ENCODE assay signal across 8 cellular contexts in the genomic region with DNA sequence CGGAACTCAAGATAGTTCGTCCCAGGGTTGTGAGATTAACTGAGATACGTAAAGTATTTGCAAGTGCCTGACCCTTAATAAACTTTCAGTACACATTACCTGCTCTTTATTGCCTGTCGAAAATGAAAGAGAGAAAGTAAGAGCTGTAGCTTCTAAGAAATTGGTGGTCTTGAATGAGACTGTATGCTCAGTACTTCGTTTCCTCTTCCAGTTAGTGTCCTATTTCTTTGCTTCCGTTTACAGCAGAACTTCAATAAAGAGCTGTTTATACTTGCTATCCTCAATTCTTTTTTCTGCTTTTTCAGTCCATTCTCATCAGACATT. TPM values are rescaled to one million over a fixed set of nuclear protein-coding genes. Genes with fewer than 3 reads are reported as not detected.
DNase-seq lines count a peak whose midpoint lies in the region; ATAC-seq and TF ChIP-seq lines count a peak whose summit lies in the region.

No MANE protein-coding gene starts in this region.

- DNase-seq in A673 (ENCODE audit: low spot score) (no peak), WTC11 (ENCODE audit: low spot score) (no peak), immature natural killer cell (no peak), suprapubic skin (ENCODE audit: low spot score in 2 of 2) (no peak), OCI-M2 (lab: John Stamatoyannopoulos, UW; ENCODE audit: unreplicated experiment) (no peak), DMS 273 treated with DMSO at 0.1 percent for 48 hours (lab: John Stamatoyannopoulos, UW) (no peak)

- peak overlapping the region; percentile 94; the same call in 1 of the 2 replicates for H3K27ac Mint-ChIP-seq in WTC11
- H3K27ac Mint-ChIP-seq in immature natural killer cell, result peak overlapping the region; percentile 90 to 99 (median 96)

- intact Hi-C loops in A673 (cut with micrococcal nuclease; ENCODE audit: unreplicated experiment), result loop anchor here (10.0 kb wide), 1 partner anchor 442 kb away; no protein-coding TSS in a partner anchor

- under 1% methylated on average over 6 of the region's 6 CpGs for WGBS in suprapubic skin

- H3K27me3 ChIP-seq in A673 (replicated peaks; ENCODE audit: insufficient read depth, low read depth, low read length, poor library complexity), result no peaks in the 10 kb centered on the region
- peaks cover 7% of the 10 kb centered on the region for H3K27me3 ChIP-seq in suprapubic skin

- H3K4me3 Mint-ChIP-seq in WTC11 (peak overlapping the region; percentile 98), immature natural killer cell (peak overlapping the region; percentile 95 to 99 (median 98))

- peaks cover 16% of the 10 kb centered on the region for H3K9me3 Mint-ChIP-seq in WTC11
- H3K9me3 Mint-ChIP-seq in immature natural killer cell, result no peaks in the 10 kb centered on the region

- POLR2A ChIA-PET in A673 (lab: Charles Lee; ENCODE audit: low non-redundant PET) (interaction anchor here (0.7 kb wide), 1 partner anchor 88 kb away, joined by 3 read pairs; no protein-coding TSS in a partner anchor), WTC11 (lab: Charles Lee) (interaction anchor here (0.8 kb wide), 1 partner anchor 1164 kb away, joined by 3 read pairs; no protein-coding TSS in a partner anchor)

- H3K27ac ChIP-seq in A673 (ENCODE audit: low read depth, low read length, poor library complexity, severe bottlenecking) (peak overlapping the region; percentile 80), suprapubic skin (peak overlapping the region; percentile 69)

- no peak for TF ChIP-seq CTCF in A673 (conservative IDR thresholded peaks at IDR 0.05; ENCODE audit: low read depth, low read length)
- TF ChIP-seq CTCF in WTC11 (IDR thresholded peaks at IDR 0.05), result no peak
- no peak for TF ChIP-seq CTCF in suprapubic skin (IDR thresholded peaks at IDR 0.05)

- no peak for TF ChIP-seq POLR2A in suprapubic skin (IDR thresholded peaks at IDR 0.05)

- no peaks in the 10 kb centered on the region; the same call in 1 of the 2 replicates for H3K27me3 Mint-ChIP-seq in WTC11 (ENCODE audit: low read depth)
- H3K27me3 Mint-ChIP-seq in immature natural killer cell (ENCODE audit: low read depth in 3 of 3), result peaks cover 7 to 17% (median 14%) of the 10 kb centered on the region in 3 donors

- TSS peak; percentile 65 for BruUV-seq in A673 (replicated peaks; lab: Mats Ljungman, UMichigan)

- H3K4me1 ChIP-seq in A673 (ENCODE audit: insufficient read depth, low read length, poor library complexity, severe bottlenecking) (peaks cover 10% of the 10 kb centered on the region), suprapubic skin (peaks cover 15% of the 10 kb centered on the region)

- TF ChIP-seq EP300 in suprapubic skin (IDR thresholded peaks at IDR 0.05), result no peak

- no peaks in the 10 kb centered on the region for H3K9me3 ChIP-seq in A673 (ENCODE audit: low read depth, low read length, poor library complexity, severe bottlenecking)
- H3K9me3 ChIP-seq in suprapubic skin, result no peaks in the 10 kb centered on the region

- H3K36me3 Mint-ChIP-seq in WTC11, result peaks cover 16% of the 10 kb centered on the region
- peaks cover 0 to 9% (median 0%) of the 10 kb centered on the region in 3 donors for H3K36me3 Mint-ChIP-seq in immature natural killer cell

- CTCF ChIA-PET in A673 (lab: Charles Lee), result no interaction called here
- CTCF ChIA-PET in WTC11 (lab: Charles Lee), result interaction anchor here (1.4 to 1.8 kb wide), 2 partner anchors 114 to 194 kb away, joined by 5 to 6 read pairs; no protein-coding TSS in a partner anchor

- ATAC-seq in GM18907 (IDR thresholded peaks at IDR 0.05; ENCODE audit: unreplicated experiment) (peak; percentile 75), HG03097 (IDR thresholded peaks at IDR 0.05; ENCODE audit: low FRiP score, unreplicated experiment) (peak; percentile 70), WTC11 (no peak)

- H3K36me3 ChIP-seq in A673 (ENCODE audit: insufficient read depth, low read length, poor library complexity, severe bottlenecking) (no peaks in the 10 kb centered on the region), suprapubic skin (no peaks in the 10 kb centered on the region)

- H3K4me3 ChIP-seq in A673 (ENCODE audit: low read depth, low read length, poor library complexity, severe bottlenecking) (peak overlapping the region; percentile 86), suprapubic skin (peak overlapping the region; percentile 77)

- H3K4me1 Mint-ChIP-seq in WTC11 (peaks cover 21% of the 10 kb centered on the region), immature natural killer cell (peaks cover 36 to 53% of the 10 kb centered on the region in 2 donors)

TF ChIP-seq in WTC11, 78 proteins besides CTCF, POLR2A, EP300 and RAD21:
- TF ChIP-seq OVOL2 (CRISPR knock-in tag; IDR thresholded peaks at IDR 0.05; ENCODE audit: borderline replicate concordance) (no peak), ELF4 (CRISPR knock-in tag; IDR thresholded peaks at IDR 0.05; ENCODE audit: low read depth) (no peak), ZNF671 (CRISPR knock-in tag; IDR thresholded peaks at IDR 0.05) (no peak), SP1 (CRISPR knock-in tag; conservative IDR thresholded peaks at IDR 0.05) (no peak), NR3C1 (CRISPR knock-in tag; conservative IDR thresholded peaks at IDR 0.05; ENCODE audit: low read depth) (no peak), ZNF317 (CRISPR knock-in tag; IDR thresholded peaks at IDR 0.05; ENCODE audit: borderline replicate concordance, low read depth) (no peak)
- TF ChIP-seq, protein P1, sequence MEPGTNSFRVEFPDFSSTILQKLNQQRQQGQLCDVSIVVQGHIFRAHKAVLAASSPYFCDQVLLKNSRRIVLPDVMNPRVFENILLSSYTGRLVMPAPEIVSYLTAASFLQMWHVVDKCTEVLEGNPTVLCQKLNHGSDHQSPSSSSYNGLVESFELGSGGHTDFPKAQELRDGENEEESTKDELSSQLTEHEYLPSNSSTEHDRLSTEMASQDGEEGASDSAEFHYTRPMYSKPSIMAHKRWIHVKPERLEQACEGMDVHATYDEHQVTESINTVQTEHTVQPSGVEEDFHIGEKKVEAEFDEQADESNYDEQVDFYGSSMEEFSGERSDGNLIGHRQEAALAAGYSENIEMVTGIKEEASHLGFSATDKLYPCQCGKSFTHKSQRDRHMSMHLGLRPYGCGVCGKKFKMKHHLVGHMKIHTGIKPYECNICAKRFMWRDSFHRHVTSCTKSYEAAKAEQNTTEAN (CRISPR knock-in tag; IDR thresholded peaks at IDR 0.05), result no peak
- TF ChIP-seq, protein P2, sequence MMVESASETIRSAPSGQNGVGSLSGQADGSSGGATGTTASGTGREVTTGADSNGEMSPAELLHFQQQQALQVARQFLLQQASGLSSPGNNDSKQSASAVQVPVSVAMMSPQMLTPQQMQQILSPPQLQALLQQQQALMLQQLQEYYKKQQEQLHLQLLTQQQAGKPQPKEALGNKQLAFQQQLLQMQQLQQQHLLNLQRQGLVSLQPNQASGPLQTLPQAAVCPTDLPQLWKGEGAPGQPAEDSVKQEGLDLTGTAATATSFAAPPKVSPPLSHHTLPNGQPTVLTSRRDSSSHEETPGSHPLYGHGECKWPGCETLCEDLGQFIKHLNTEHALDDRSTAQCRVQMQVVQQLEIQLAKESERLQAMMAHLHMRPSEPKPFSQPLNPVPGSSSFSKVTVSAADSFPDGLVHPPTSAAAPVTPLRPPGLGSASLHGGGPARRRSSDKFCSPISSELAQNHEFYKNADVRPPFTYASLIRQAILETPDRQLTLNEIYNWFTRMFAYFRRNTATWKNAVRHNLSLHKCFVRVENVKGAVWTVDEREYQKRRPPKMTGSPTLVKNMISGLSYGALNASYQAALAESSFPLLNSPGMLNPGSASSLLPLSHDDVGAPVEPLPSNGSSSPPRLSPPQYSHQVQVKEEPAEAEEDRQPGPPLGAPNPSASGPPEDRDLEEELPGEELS (CRISPR knock-in tag; IDR thresholded peaks at IDR 0.05), result no peak
- TF ChIP-seq, protein P3, sequence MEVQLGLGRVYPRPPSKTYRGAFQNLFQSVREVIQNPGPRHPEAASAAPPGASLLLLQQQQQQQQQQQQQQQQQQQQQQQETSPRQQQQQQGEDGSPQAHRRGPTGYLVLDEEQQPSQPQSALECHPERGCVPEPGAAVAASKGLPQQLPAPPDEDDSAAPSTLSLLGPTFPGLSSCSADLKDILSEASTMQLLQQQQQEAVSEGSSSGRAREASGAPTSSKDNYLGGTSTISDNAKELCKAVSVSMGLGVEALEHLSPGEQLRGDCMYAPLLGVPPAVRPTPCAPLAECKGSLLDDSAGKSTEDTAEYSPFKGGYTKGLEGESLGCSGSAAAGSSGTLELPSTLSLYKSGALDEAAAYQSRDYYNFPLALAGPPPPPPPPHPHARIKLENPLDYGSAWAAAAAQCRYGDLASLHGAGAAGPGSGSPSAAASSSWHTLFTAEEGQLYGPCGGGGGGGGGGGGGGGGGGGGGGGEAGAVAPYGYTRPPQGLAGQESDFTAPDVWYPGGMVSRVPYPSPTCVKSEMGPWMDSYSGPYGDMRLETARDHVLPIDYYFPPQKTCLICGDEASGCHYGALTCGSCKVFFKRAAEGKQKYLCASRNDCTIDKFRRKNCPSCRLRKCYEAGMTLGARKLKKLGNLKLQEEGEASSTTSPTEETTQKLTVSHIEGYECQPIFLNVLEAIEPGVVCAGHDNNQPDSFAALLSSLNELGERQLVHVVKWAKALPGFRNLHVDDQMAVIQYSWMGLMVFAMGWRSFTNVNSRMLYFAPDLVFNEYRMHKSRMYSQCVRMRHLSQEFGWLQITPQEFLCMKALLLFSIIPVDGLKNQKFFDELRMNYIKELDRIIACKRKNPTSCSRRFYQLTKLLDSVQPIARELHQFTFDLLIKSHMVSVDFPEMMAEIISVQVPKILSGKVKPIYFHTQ (CRISPR knock-in tag; IDR thresholded peaks at IDR 0.05), result no peak
- TF ChIP-seq, protein P4, sequence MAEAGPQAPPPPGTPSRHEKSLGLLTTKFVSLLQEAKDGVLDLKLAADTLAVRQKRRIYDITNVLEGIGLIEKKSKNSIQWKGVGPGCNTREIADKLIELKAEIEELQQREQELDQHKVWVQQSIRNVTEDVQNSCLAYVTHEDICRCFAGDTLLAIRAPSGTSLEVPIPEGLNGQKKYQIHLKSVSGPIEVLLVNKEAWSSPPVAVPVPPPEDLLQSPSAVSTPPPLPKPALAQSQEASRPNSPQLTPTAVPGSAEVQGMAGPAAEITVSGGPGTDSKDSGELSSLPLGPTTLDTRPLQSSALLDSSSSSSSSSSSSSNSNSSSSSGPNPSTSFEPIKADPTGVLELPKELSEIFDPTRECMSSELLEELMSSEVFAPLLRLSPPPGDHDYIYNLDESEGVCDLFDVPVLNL (CRISPR knock-in tag; IDR thresholded peaks at IDR 0.05; ENCODE audit: borderline replicate concordance, low read depth), result no peak

RNA-seq across cellular contexts. Expression of a gene that starts 0.5 kb away (rescaled TPM):
- total RNA-seq in A673 (2021) (16.3 and 22.0 TPM in 2 replicates), WTC11 (2021) (15.8 to 17.3 TPM (median 16.9 TPM) in 3 replicates), suprapubic skin (10 to 100 TPM; 10.3 to 11.9 (median 10.5) TPM)
- 10 to 100 TPM in 1 of 3 donors, 1 to 10 TPM in 2; 2.0 to 11.2 (median 7.6) TPM for polyA plus RNA-seq in immature natural killer cell
